ENCODE assay signal across 11 cellular contexts in the genomic region with DNA sequence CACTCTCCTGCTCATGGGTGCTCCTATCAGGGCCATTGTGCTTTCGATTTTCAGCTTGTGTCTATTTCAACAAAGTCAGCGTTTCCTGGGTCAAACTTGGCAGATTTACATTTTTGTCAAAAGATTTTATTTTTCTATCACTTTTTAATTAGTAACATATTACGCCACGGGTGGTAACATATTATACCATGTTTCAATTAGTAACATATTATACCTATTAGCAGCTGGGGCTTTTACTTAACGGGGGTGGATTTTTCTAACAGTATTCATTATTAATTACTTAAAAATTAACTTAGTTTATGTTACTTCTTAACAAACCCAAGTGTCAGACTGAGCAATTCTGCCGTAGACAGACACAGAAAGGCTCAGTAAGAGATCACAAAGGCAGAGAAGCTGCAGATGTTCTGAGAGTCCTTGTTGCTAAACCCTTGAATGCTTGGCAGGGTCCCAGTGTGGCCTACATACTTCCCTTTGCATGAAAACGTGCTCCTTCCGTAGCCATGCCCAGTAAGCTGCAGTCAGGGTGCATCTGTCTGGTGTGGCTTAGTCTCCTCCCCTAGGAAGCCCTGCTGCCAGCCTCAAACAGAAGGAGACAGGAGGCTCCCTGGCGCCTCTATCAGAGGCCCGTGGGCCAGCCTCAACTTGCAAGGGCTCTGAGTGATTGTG.
DNase-seq lines count a peak whose midpoint lies in the region; ATAC-seq and TF ChIP-seq lines count a peak whose summit lies in the region.
"Had no signal": no experiment of that assay in that cellular context is flagged by ENCODE, and none has a peak within 500 bp of the region (broad histone marks: within the 10 kb centered on the region; RNA-seq: fewer than 3 reads in every experiment).

No MANE protein-coding gene starts in this region.

- H3K4me1 Mint-ChIP-seq in effector memory CD8-positive, alpha-beta T cell (ENCODE audit: low read depth in 2 of 2), result no peaks in the 10 kb centered on the region
- no peaks in the 10 kb centered on the region for H3K4me1 Mint-ChIP-seq in activated T-cell treated with anti-CD3 and anti-CD28 coated beads, Interleukin-2, amount 50 U/mL, for 4 hours (ENCODE audit: low read depth)

- ATAC-seq in GM19452 (IDR thresholded peaks at IDR 0.05; ENCODE audit: unreplicated experiment) (peak; percentile 81), HG03571 (IDR thresholded peaks at IDR 0.05; ENCODE audit: unreplicated experiment) (peak; percentile 80)
- no peak for ATAC-seq in effector memory CD8-positive, alpha-beta T cell (replicated peaks)
- ATAC-seq in activated T-cell treated with anti-CD3 and anti-CD28 coated beads, Interleukin-2, amount 50 U/mL, for 4 hours, result no peak
- ATAC-seq: upper lobe of right lung had no signal

- H3K9me3 Mint-ChIP-seq in effector memory CD8-positive, alpha-beta T cell, result peaks cover 0 to 4% of the 10 kb centered on the region in 2 donors
- H3K9me3 Mint-ChIP-seq in activated T-cell treated with anti-CD3 and anti-CD28 coated beads, Interleukin-2, amount 50 U/mL, for 4 hours, result peaks cover 10% of the 10 kb centered on the region

- H3K27me3 Mint-ChIP-seq in effector memory CD8-positive, alpha-beta T cell, result no peaks in the 10 kb centered on the region
- no peaks in the 10 kb centered on the region for H3K27me3 Mint-ChIP-seq in activated T-cell treated with anti-CD3 and anti-CD28 coated beads, Interleukin-2, amount 50 U/mL, for 4 hours (ENCODE audit: low read depth)

- no peak overlapping the region for H3K27ac Mint-ChIP-seq in effector memory CD8-positive, alpha-beta T cell

- no peak for TF ChIP-seq CTCF in AG10803 (conservative IDR thresholded peaks at IDR 0.05; ENCODE audit: low read length)

- no peak overlapping the region for H3K4me3 Mint-ChIP-seq in effector memory CD8-positive, alpha-beta T cell
- no peak overlapping the region for H3K4me3 Mint-ChIP-seq in activated T-cell treated with anti-CD3 and anti-CD28 coated beads, Interleukin-2, amount 50 U/mL, for 4 hours

- no peaks in the 10 kb centered on the region for H3K36me3 Mint-ChIP-seq in effector memory CD8-positive, alpha-beta T cell (ENCODE audit: insufficient read depth)
- no peaks in the 10 kb centered on the region for H3K36me3 Mint-ChIP-seq in activated T-cell treated with anti-CD3 and anti-CD28 coated beads, Interleukin-2, amount 50 U/mL, for 4 hours (ENCODE audit: insufficient read depth)

- H3K4me3 ChIP-seq in AG10803 (ENCODE audit: low read length), result peak overlapping the region; percentile 3; the same call in 1 of the 2 replicates
- H3K4me3 ChIP-seq: upper lobe of right lung had no signal

- DNase-seq in AG10803 (ENCODE audit: low read depth), result peak; percentile 99
- peak; percentile 74 for DNase-seq in fibroblast of peridontal ligament (ENCODE audit: extremely low read depth)
- no peak for DNase-seq in effector memory CD8-positive, alpha-beta T cell
- DNase-seq in stimulated activated CD4-positive, alpha-beta T cell treated with anti-CD3 and anti-CD28 coated beads, Interleukin-15, amount 100 ng/mL, for 24 hours, result no peak
- no peak for DNase-seq in activated T-cell treated with anti-CD3 and anti-CD28 coated beads, Interleukin-2, amount 50 U/mL, for 4 hours
- DNase-seq in NCI-H2227 (lab: John Stamatoyannopoulos, UW; ENCODE audit: unreplicated experiment), result no peak
- DNase-seq: amniotic stem cell; stimulated activated CD4-positive, alpha-beta T cell treated with anti-CD3 and anti-CD28 coated beads, Interleukin-12 subunit alpha, Interleukin-12 subunit beta, amount 100 ng/mL, for 4 hours; upper lobe of right lung had no signal

Comparison
In these comparisons a context has a peak if more than half of its experiments do, and no peak if none do; other contexts are left out.
1. DNase-seq: peak in AG10803 (single experiment) and fibroblast of peridontal ligament (single experiment); none in effector memory CD8-positive, alpha-beta T cell (0 of 3), stimulated activated CD4-positive, alpha-beta T cell treated with anti-CD3 and anti-CD28 coated beads, Interleukin-15, amount 100 ng/mL, for 24 hours (single experiment), activated T-cell treated with anti-CD3 and anti-CD28 coated beads, Interleukin-2, amount 50 U/mL, for 4 hours (single experiment) and NCI-H2227 (single experiment).
2. ATAC-seq: peak in GM19452 (single experiment) and HG03571 (single experiment); none in effector memory CD8-positive, alpha-beta T cell (single experiment) and activated T-cell treated with anti-CD3 and anti-CD28 coated beads, Interleukin-2, amount 50 U/mL, for 4 hours (0 of 2).